24 cellular contexts compared by ENCODE assay signal in the genomic region with DNA sequence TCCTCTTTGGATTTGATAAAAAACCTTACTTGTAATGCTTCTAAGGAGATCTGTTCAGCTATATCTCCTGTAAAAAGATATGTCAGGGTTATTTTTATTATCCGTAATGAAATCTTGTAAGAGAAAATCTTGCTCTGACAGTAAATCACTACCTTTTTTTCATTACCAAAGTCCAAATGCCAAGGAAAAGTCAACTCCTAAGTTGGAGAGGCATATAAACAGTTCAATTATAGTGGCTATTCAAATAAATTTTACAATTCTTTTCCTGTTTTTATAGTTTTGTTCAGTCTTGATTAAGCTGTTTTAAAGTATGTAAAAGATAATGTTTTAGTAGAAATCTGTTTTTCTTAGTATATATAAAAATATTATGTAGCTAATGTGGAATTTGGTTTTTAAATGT. TPM values are rescaled to one million over a fixed set of nuclear protein-coding genes. Genes with fewer than 3 reads are reported as not detected.
"Had no signal": no experiment of that assay in that cellular context is flagged by ENCODE, and none has a peak within 500 bp of the region (broad histone marks: within the 10 kb centered on the region; RNA-seq: fewer than 3 reads in every experiment).

No MANE protein-coding gene starts in this region.

- H3K27me3 ChIP-seq: colonic mucosa, gastrocnemius medialis, heart right ventricle, left lung, neural progenitor cell, ovary, stomach had no signal

- H3K36me3 ChIP-seq: colonic mucosa, gastrocnemius medialis, heart right ventricle, left lung, lower lobe of right lung, neural progenitor cell, ovary had no signal

- H3K9me3 ChIP-seq: colonic mucosa, gastrocnemius medialis, heart right ventricle, left lung, lower lobe of right lung, ovary, stomach had no signal

- H3K4me2 ChIP-seq: neural progenitor cell had no signal

- H3K4me3 ChIP-seq: colonic mucosa, gastrocnemius medialis, heart right ventricle, left lung, lower lobe of right lung, neural progenitor cell, ovary, stomach had no signal

- H3K27ac ChIP-seq: colonic mucosa, gastrocnemius medialis, heart right ventricle, left lung, lower lobe of right lung, neural progenitor cell, ovary, stomach had no signal

- DNase-seq: colonic mucosa; dermis blood vessel endothelial cell; effector CD4-positive, alpha-beta T cell; gastrocnemius medialis; heart right ventricle; hypothalamus; left lung; lower lobe of right lung; mesenchymal stem cell; midbrain; nucleus accumbens; ovary; right cardiac atrium; small intestine; stimulated activated CD4-positive, alpha-beta T cell treated with anti-CD3 and anti-CD28 coated beads, Interleukin-12 subunit alpha, Interleukin-12 subunit beta, amount 100 ng/mL, for 4 hours; stimulated activated naive CD4-positive, alpha-beta T cell; stomach; substantia nigra; trophoblast cell had no signal

- H3K9ac ChIP-seq: neural progenitor cell had no signal

- ATAC-seq: esophagus mucosa; gastrocnemius medialis; heart right ventricle; left lung; lower lobe of right lung; natural killer cell treated with Interleukin-12 subunit alpha and Interleukin-12 subunit beta and Interleukin-15 and Interleukin-18, amount 100 ng/mL, for 72 hours; right cardiac atrium had no signal

- H3K4me1 ChIP-seq: colonic mucosa, gastrocnemius medialis had no signal

- H2AFZ ChIP-seq: neural progenitor cell had no signal

RNA-seq across cellular contexts. Expression of a gene that starts 9.0 kb away (rescaled TPM):
- total RNA-seq: dermis blood vessel endothelial cell; esophagus mucosa; gastrocnemius medialis; left lung; lower lobe of right lung; natural killer cell treated with Interleukin-12 subunit alpha and Interleukin-12 subunit beta and Interleukin-15 and Interleukin-18, amount 100 ng/mL, for 72 hours; ovary; progenitor cell of endocrine pancreas; stomach had no signal
- polyA plus RNA-seq: ovary, thymus had no signal
